Comparison of ENCODE assay signal across 8 cellular contexts in genomic region chr17:63082273-63082861, GRCh38.
A peak's percentile ranks its signal among the peaks of the same experiment; 100 is the strongest.
DNase-seq lines count a peak whose midpoint lies in the region; ATAC-seq, FAIRE-seq and TF ChIP-seq lines count a peak whose summit lies in the region.

No MANE protein-coding gene starts in this region.

- no peak overlapping the region for H3K27ac ChIP-seq in A549

- peak in 1 of 2 experiments; percentile 26 for DNase-seq in A549 (ENCODE audit: low read depth in 1 of 2, low spot score in 1 of 2)
- DNase-seq in H4 (ENCODE audit: low spot score) = peak; percentile 21
- peak; percentile 27 for DNase-seq in glomerular endothelial cell (ENCODE audit: extremely low read depth, low read depth, low spot score)
- no peak for DNase-seq in GM19239 (ENCODE audit: insufficient read length, low spot score)
- no peak for DNase-seq in stimulated activated CD4-positive, alpha-beta T cell treated with anti-CD3 and anti-CD28 coated beads, Interleukin-4, amount 100 ng/mL, for 1 hour
- DNase-seq in stimulated activated CD4-positive, alpha-beta T cell treated with anti-CD3 and anti-CD28 coated beads, Interleukin-4, amount 100 ng/mL, for 24 hours = no peak

- TF ChIP-seq RAD21 in A549 (conservative IDR thresholded peaks at IDR 0.05 in 1 of 2, IDR thresholded peaks at IDR 0.05 in 1 of 2) = peak; percentile 62 to 63

- H3K9me3 ChIP-seq in A549 = no peaks in the 10 kb centered on the region

- TF ChIP-seq CTCF in A549 (IDR thresholded peaks at IDR 0.05) = peak; percentile 64

- no peak for TF ChIP-seq EP300 in A549 (IDR thresholded peaks at IDR 0.05)

- CTCF ChIA-PET in A549 (lab: Yijun Ruan, JAX) = interaction anchor here (0.6 to 3.2 kb wide), 15 partner anchors 9 to 1216 kb away, joined by 3 to 18 read pairs (median 4); no protein-coding TSS in a partner anchor

- no peak for TF ChIP-seq POLR2A in A549 (IDR thresholded peaks at IDR 0.05; ENCODE audit: low read length)

- POLR2A ChIA-PET in A549 (lab: Yijun Ruan, JAX) = no interaction called here

- peak; percentile 86 for FAIRE-seq in A549 (lab: Jason Lieb, UNC)
- peak; percentile 63 for FAIRE-seq in TTC549 (lab: Jason Lieb, UNC)
- no peak for FAIRE-seq in GM19239 (lab: Jason Lieb, UNC)

- WGBS in A549 (ENCODE audit: missing lambda C conversion rate) = 88% methylated on average over 2 of the region's 2 CpGs

- no peak overlapping the region for H3K4me2 ChIP-seq in A549

- no peaks in the 10 kb centered on the region for H3K4me1 ChIP-seq in A549

- no peak overlapping the region for H3K4me3 ChIP-seq in A549

- peak; percentile 28 to 55; a peak in 3 of 6 replicates for ATAC-seq in A549
- no peak for ATAC-seq in HG03108 (IDR thresholded peaks at IDR 0.05; ENCODE audit: unreplicated experiment)

TF ChIP-seq in A549, 52 proteins besides CTCF, POLR2A, EP300 and RAD21:
- peak; percentile 63 for TF ChIP-seq SMC3 (IDR thresholded peaks at IDR 0.05)
- TF ChIP-seq ZSCAN20 (CRISPR knock-in tag; IDR thresholded peaks at IDR 0.05) = no peak
- TF ChIP-seq ZC3H11A (IDR thresholded peaks at IDR 0.05) = no peak

Comparison
In these comparisons a context has a peak if more than half of its experiments do, and no peak if none do; other contexts are left out.
1. DNase-seq: peak in H4 (single experiment) and glomerular endothelial cell (single experiment); none in GM19239 (single experiment), stimulated activated CD4-positive, alpha-beta T cell treated with anti-CD3 and anti-CD28 coated beads, Interleukin-4, amount 100 ng/mL, for 1 hour (single experiment) and stimulated activated CD4-positive, alpha-beta T cell treated with anti-CD3 and anti-CD28 coated beads, Interleukin-4, amount 100 ng/mL, for 24 hours (single experiment).